In genomic region chr11:126173257-126173656, GRCh38 we compare ENCODE assay signal across 24 cellular contexts.
"Had no signal": no experiment of that assay in that cellular context is flagged by ENCODE, and none has a peak within 500 bp of the region (broad histone marks: within the 10 kb centered on the region; RNA-seq: fewer than 3 reads in every experiment).

No MANE protein-coding gene starts in this region.

- H3K27ac ChIP-seq: brain microvascular endothelial cell, colonic mucosa, epithelial cell of prostate, foreskin keratinocyte, lower lobe of right lung, prostate gland, right atrium auricular region, transverse colon, uterus had no signal

- H3K9me3 ChIP-seq: colonic mucosa, lower lobe of right lung, prostate gland, right atrium auricular region, suprapubic skin, transverse colon, uterus had no signal

- H3K4me1 ChIP-seq: colonic mucosa, foreskin keratinocyte, lower lobe of right lung, prostate gland, transverse colon had no signal

- H3K27me3 ChIP-seq: brain microvascular endothelial cell, colonic mucosa, right atrium auricular region, suprapubic skin, uterus had no signal

- DNase-seq: activated CD4-positive, alpha-beta T cell treated with anti-CD3 and anti-CD28 coated beads, Interleukin-2, amount 10 ng/mL, durations not matched to agents 24 days and 14 days; activated CD8-positive, alpha-beta memory T cell treated with anti-CD3 and anti-CD28 coated beads, Interleukin-2, amount 50 U/mL, for 4 hours; activated naive CD4-positive, alpha-beta T cell treated with anti-CD3 and anti-CD28 coated beads, Interleukin-2, amount 10 ng/mL, durations not matched to agents 7 days and 5 days; activated naive CD8-positive, alpha-beta T cell treated with anti-CD3 and anti-CD28 coated beads, Interleukin-2, amount 50 U/mL, for 24 hours; activated T-cell treated with anti-CD3 and anti-CD28 coated beads, Interleukin-2, amount 50 U/mL, for 4 hours; brain microvascular endothelial cell; central memory CD4-positive, alpha-beta T cell; colonic mucosa; endodermal cell; foreskin keratinocyte; hippocampal formation; left cardiac atrium; stimulated activated CD4-positive, alpha-beta T cell treated with anti-CD3 and anti-CD28 coated beads, Interleukin-15, amount 100 ng/mL, for 24 hours; stimulated activated CD4-positive, alpha-beta T cell treated with anti-CD3 and anti-CD28 coated beads, Interleukin-2, amount 100 ng/mL, for 48 hours; stimulated activated naive CD8-positive, alpha-beta T cell treated with anti-CD3 and anti-CD28 coated beads, Interleukin-15, amount 100 ng/mL, for 72 hours; T1000; transverse colon; uterus had no signal

- H3K36me3 ChIP-seq: brain microvascular endothelial cell, colonic mucosa, lower lobe of right lung, prostate gland, right atrium auricular region, suprapubic skin, transverse colon, uterus had no signal

- H3K4me3 ChIP-seq: colonic mucosa, lower lobe of right lung, prostate gland, right atrium auricular region, skin epidermis, suprapubic skin, transverse colon, uterus had no signal
